In genomic region chr14:26873556-26873955, GRCh38 we compare ENCODE assay signal across 21 cellular contexts.
A peak's percentile ranks its signal among the peaks of the same experiment; 100 is the strongest.
DNase-seq lines count a peak whose midpoint lies in the region; ATAC-seq, FAIRE-seq and TF ChIP-seq lines count a peak whose summit lies in the region.
"Had no signal": no experiment of that assay in that cellular context is flagged by ENCODE, and none has a peak within 500 bp of the region (broad histone marks: within the 10 kb centered on the region; RNA-seq: fewer than 3 reads in every experiment).

No MANE protein-coding gene starts in this region.

- no peak for TF ChIP-seq CTCF in glutamatergic neuron (IDR thresholded peaks at IDR 0.05; ENCODE audit: partially characterized antibody, unreplicated experiment)

- DNase-seq in HTR-8/SVneo (ENCODE audit: insufficient read length, low spot score) = no peak
- DNase-seq in NCI-H1694 treated with DMSO at 0.1 percent for 48 hours (lab: John Stamatoyannopoulos, UW) = peak; percentile 12
- no peak for DNase-seq in glutamatergic neuron
- DNase-seq in NCI-H345 (lab: John Stamatoyannopoulos, UW) = no peak
- DNase-seq in activated CD4-positive, alpha-beta T cell treated with anti-CD3 and anti-CD28 coated beads, Interleukin-2, amount 50 U/mL, for 48 hours = no peak
- DNase-seq: ACHN; BE2C; CD4-positive, CD25-positive, alpha-beta regulatory T cell; CD8-positive, alpha-beta memory T cell; COR-L47; DMS 273 treated with DMSO at 0.1 percent for 48 hours; DMS53; DND-41; EL; H9 had no signal

- H3K4me1 Mint-ChIP-seq in glutamatergic neuron (ENCODE audit: low read depth, unreplicated experiment) = peaks cover 59% of the 10 kb centered on the region
- H3K4me1 Mint-ChIP-seq: CD4-positive, CD25-positive, alpha-beta regulatory T cell; CD8-positive, alpha-beta memory T cell had no signal

- no peaks in the 10 kb centered on the region for H3K36me3 Mint-ChIP-seq in glutamatergic neuron (ENCODE audit: unreplicated experiment)
- H3K36me3 Mint-ChIP-seq: CD4-positive, CD25-positive, alpha-beta regulatory T cell; CD8-positive, alpha-beta memory T cell had no signal

- H3K27ac Mint-ChIP-seq in glutamatergic neuron (ENCODE audit: unreplicated experiment) = peak overlapping the region; percentile 91
- H3K27ac Mint-ChIP-seq: CD4-positive, CD25-positive, alpha-beta regulatory T cell; CD8-positive, alpha-beta memory T cell; H9 had no signal

- no peak for ATAC-seq in GM18858 (IDR thresholded peaks at IDR 0.05; ENCODE audit: unreplicated experiment)

- peak overlapping the region; percentile 22 for H3K27ac ChIP-seq in angular gyrus (ENCODE audit: low read depth, low read length)

- peak overlapping the region; percentile 67 for H3K4me3 Mint-ChIP-seq in glutamatergic neuron (ENCODE audit: unreplicated experiment)
- H3K4me3 Mint-ChIP-seq: CD4-positive, CD25-positive, alpha-beta regulatory T cell; CD8-positive, alpha-beta memory T cell; H9 had no signal

- peak; percentile 36 for FAIRE-seq in HTR-8/SVneo (lab: Jason Lieb, UNC)
- FAIRE-seq: A204.1, G401.6, GM12892, H1 had no signal

- peaks cover 15% of the 10 kb centered on the region for H3K9me3 Mint-ChIP-seq in glutamatergic neuron (ENCODE audit: unreplicated experiment)
- H3K9me3 Mint-ChIP-seq: H9 had no signal

- peaks cover 15% of the 10 kb centered on the region for H3K27me3 Mint-ChIP-seq in glutamatergic neuron (ENCODE audit: unreplicated experiment)
- H3K27me3 Mint-ChIP-seq: CD8-positive, alpha-beta memory T cell had no signal
